Comparison of ENCODE assay signal across 7 cellular contexts in the genomic region with DNA sequence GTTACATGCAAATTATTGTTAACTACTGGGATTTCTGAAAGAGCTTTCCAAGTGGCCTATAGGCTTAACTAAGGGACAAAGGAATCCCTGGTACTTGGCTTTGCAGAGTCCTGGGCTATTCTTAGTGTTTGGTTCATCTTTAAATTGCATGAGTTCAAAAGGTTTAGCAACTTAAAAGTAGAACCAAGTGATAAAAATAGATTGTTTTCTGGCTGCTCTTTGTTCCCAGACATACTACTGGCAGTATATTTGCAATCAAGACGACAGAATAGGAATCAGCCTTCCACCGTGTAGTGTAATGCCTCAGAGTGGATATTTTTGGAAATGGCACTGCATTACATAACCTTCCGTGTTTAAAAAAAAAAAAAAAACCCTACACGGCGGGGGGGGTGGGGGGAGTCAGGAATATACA. TPM values are rescaled to one million over a fixed set of nuclear protein-coding genes. Genes with fewer than 3 reads are reported as not detected.
A peak's percentile ranks its signal among the peaks of the same experiment; 100 is the strongest.
DNase-seq lines count a peak whose midpoint lies in the region; ATAC-seq and FAIRE-seq lines count a peak whose summit lies in the region.

No MANE protein-coding gene starts in this region.

- DNase-seq in GM19239 (ENCODE audit: insufficient read length, low spot score) (no peak), NCI-H526 (lab: John Stamatoyannopoulos, UW) (peak; percentile 12 to 58), dermis blood vessel endothelial cell (peak; percentile 62)
- no peak for DNase-seq in naive thymus-derived CD8-positive, alpha-beta T cell

- POLR2A ChIA-PET in naive thymus-derived CD8-positive, alpha-beta T cell (lab: Charles Lee), result no interaction called here

- peak; percentile 88 for FAIRE-seq in GM19239 (lab: Jason Lieb, UNC)

- peaks cover 4 to 27% (median 21%) of the 10 kb centered on the region in 4 donors for H3K4me1 Mint-ChIP-seq in naive thymus-derived CD8-positive, alpha-beta T cell

- no peaks in the 10 kb centered on the region for H3K9me3 Mint-ChIP-seq in naive thymus-derived CD8-positive, alpha-beta T cell

- H3K27me3 Mint-ChIP-seq in naive thymus-derived CD8-positive, alpha-beta T cell, result no peaks in the 10 kb centered on the region

- H3K36me3 Mint-ChIP-seq in naive thymus-derived CD8-positive, alpha-beta T cell, result no peaks in the 10 kb centered on the region

- H3K27ac Mint-ChIP-seq in naive thymus-derived CD8-positive, alpha-beta T cell, result peak overlapping the region in 3 of 10 donors; percentile 83 to 89 (median 88)

- ATAC-seq in naive thymus-derived CD8-positive, alpha-beta T cell, result no peak
- ATAC-seq in HG03432 (IDR thresholded peaks at IDR 0.05; ENCODE audit: unreplicated experiment) (no peak), esophagus mucosa (no peak), GM18520 (IDR thresholded peaks at IDR 0.05; ENCODE audit: unreplicated experiment) (no peak)

- H3K4me3 Mint-ChIP-seq in naive thymus-derived CD8-positive, alpha-beta T cell, result peak overlapping the region in 9 of 10 donors; percentile 50 to 93 (median 91)

RNA-seq across cellular contexts. Expression of a gene that starts 1.0 kb away (rescaled TPM):
- total RNA-seq in dermis blood vessel endothelial cell, result 24.9 and 39.0 TPM in 2 replicates
- total RNA-seq in naive thymus-derived CD8-positive, alpha-beta T cell, result 1 to 10 TPM; 6.8 to 8.9 TPM
- polyA plus RNA-seq in naive thymus-derived CD8-positive, alpha-beta T cell, result 10 to 100 TPM; 11.1 to 19.3 (median 11.6) TPM
- 18.3 TPM for total RNA-seq in esophagus mucosa

Comparison
In these comparisons a context has a peak if more than half of its experiments do, and no peak if none do; other contexts are left out.
1. DNase-seq: peak in NCI-H526 (2 of 2) and dermis blood vessel endothelial cell (single experiment); none in GM19239 (single experiment) and naive thymus-derived CD8-positive, alpha-beta T cell (0 of 10).